Comparison of ENCODE assay signal across 19 cellular contexts in the genomic region with DNA sequence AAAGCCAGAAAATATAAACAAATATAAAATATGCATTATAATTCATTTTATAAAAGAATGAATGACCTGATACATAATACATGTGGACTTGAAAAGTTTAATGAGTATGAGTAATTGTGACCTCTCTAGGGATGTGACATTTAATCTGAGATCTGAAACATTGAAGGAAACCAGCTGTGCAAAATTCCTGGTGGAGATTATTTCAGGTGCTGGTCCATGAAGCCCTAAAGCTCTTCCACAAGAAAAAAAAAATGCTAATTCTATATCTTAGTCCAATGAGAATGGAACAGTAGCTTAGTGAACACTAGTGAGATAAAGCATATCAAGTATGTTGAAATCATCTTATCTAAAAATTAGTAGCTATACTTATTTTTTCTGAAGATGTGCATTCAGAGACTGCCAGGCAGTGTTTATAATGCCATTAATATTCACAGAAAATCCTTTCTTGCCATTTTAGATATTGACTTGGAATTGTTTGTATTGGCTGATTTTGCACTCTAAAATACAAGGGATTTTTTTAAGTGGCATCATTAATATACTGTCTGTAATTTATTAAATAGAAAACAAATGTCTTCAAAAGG.
"Had no signal": no experiment of that assay in that cellular context is flagged by ENCODE, and none has a peak within 500 bp of the region (broad histone marks: within the 10 kb centered on the region; RNA-seq: fewer than 3 reads in every experiment).

No MANE protein-coding gene starts in this region.

- H3K27me3 ChIP-seq: heart right ventricle, right lobe of liver, stomach, suprapubic skin, tibial nerve had no signal

- DNase-seq: activated CD4-positive, alpha-beta memory T cell treated with anti-CD3 and anti-CD28 coated beads, Interleukin-2, amount 10 ng/mL, durations not matched to agents 7 days and 5 days; activated CD4-positive, alpha-beta T cell treated with anti-CD3 and anti-CD28 coated beads, Interleukin-2, amount 10 ng/mL, durations not matched to agents 24 days and 14 days; activated gamma-delta T cell; activated naive CD4-positive, alpha-beta T cell treated with anti-CD3 and anti-CD28 coated beads, Interleukin-2, amount 50 U/mL, for 16 hours; activated naive CD8-positive, alpha-beta T cell treated with anti-CD3 and anti-CD28 coated beads, Interleukin-2, amount 50 U/mL, for 24 hours; cerebellar nuclear complex; heart right ventricle; left colon; lower lobe of right lung; mesendoderm; naive B cell; nucleus accumbens; right lobe of liver; stimulated activated CD4-positive, alpha-beta T cell treated with anti-CD3 and anti-CD28 coated beads, Interleukin-1b, Interleukin-23, amount 100 ng/mL, for 48 hours; stomach had no signal

- H3K4me3 ChIP-seq: heart right ventricle, lower lobe of right lung, right lobe of liver, skin epidermis, stomach, suprapubic skin, tibial nerve had no signal

- H3K9me3 ChIP-seq: heart right ventricle, lower lobe of right lung, right lobe of liver, stomach, suprapubic skin, tibial nerve had no signal

- H3K4me1 ChIP-seq: heart right ventricle, lower lobe of right lung, right lobe of liver, stomach, suprapubic skin, tibial nerve had no signal

- H3K27ac ChIP-seq: epithelial cell of prostate, heart right ventricle, lower lobe of right lung, right lobe of liver, skin epidermis, stomach, suprapubic skin, tibial nerve had no signal

- H3K36me3 ChIP-seq: heart right ventricle, lower lobe of right lung, right lobe of liver, stomach, suprapubic skin, tibial nerve had no signal
